In genomic region chr2:33377048-33377447, GRCh38 we compare ENCODE assay signal across 22 cellular contexts.
A peak's percentile ranks its signal among the peaks of the same experiment; 100 is the strongest.
DNase-seq lines count a peak whose midpoint lies in the region; ATAC-seq and TF ChIP-seq lines count a peak whose summit lies in the region.
"Had no signal": no experiment of that assay in that cellular context is flagged by ENCODE, and none has a peak within 500 bp of the region (broad histone marks: within the 10 kb centered on the region; RNA-seq: fewer than 3 reads in every experiment).

No MANE protein-coding gene starts in this region.

- H3K27ac Mint-ChIP-seq in H9 = peak overlapping the region in 2 of 3 experiments; percentile 2 to 88; a peak in 2 of 7 replicates
- H3K27ac Mint-ChIP-seq: activated naive CD4-positive, alpha-beta T cell treated with anti-CD3 and anti-CD28 coated beads, Interleukin-2, amount 50 U/mL, for 24 hours; activated T-cell treated with anti-CD3 and anti-CD28 coated beads, Interleukin-2, amount 50 U/mL, for 72 hours; CD8-positive, alpha-beta T cell; natural killer cell treated with Interleukin-12 subunit alpha and Interleukin-12 subunit beta and Interleukin-15 and Interleukin-18, amount 100 ng/mL, for 72 hours; T-cell had no signal

- no peak overlapping the region for H3K9ac ChIP-seq in H9 (ENCODE audit: extremely low read depth, insufficient read length, low read length)
- H3K9ac ChIP-seq: parathyroid adenoma had no signal

- H3K23me2 ChIP-seq in H9 (ENCODE audit: insufficient read length, low read depth, low read length, poor library complexity, severe bottlenecking) = no peaks in the 10 kb centered on the region

- no peaks in the 10 kb centered on the region for H3K36me3 Mint-ChIP-seq in H9 (ENCODE audit: insufficient read depth in 1 of 3, low read depth in 3 of 3)
- H3K36me3 Mint-ChIP-seq: activated naive CD4-positive, alpha-beta T cell treated with anti-CD3 and anti-CD28 coated beads, Interleukin-2, amount 50 U/mL, for 24 hours; CD8-positive, alpha-beta T cell; natural killer cell treated with Interleukin-12 subunit alpha and Interleukin-12 subunit beta and Interleukin-15 and Interleukin-18, amount 100 ng/mL, for 72 hours; T-cell had no signal

- H3K18ac ChIP-seq in H9 (ENCODE audit: insufficient read length, low read depth, low read length) = no peak overlapping the region

- H2BK12ac ChIP-seq in H9 (ENCODE audit: insufficient read length, low read depth, low read length) = no peak overlapping the region

- H3K23ac ChIP-seq in H9 (ENCODE audit: insufficient read length, low read depth, low read length) = no peak overlapping the region

- no peak overlapping the region for H3K27ac ChIP-seq in H9 (ENCODE audit: insufficient read length, low read depth, low read length)
- peak overlapping the region; percentile 44 to 78 for H3K27ac ChIP-seq in thoracic aorta
- H3K27ac ChIP-seq: parathyroid adenoma had no signal

- intact Hi-C loops in left ventricle myocardium superior (cut with micrococcal nuclease) = no loop called here

- no peaks in the 10 kb centered on the region for H4K20me1 ChIP-seq in H9 (ENCODE audit: control insufficient read depth, insufficient read depth, insufficient read length)

- H3K4me3 ChIP-seq in thoracic aorta = no peak overlapping the region
- H3K4me3 ChIP-seq: K562 had no signal

- H2AFZ ChIP-seq in H9 (ENCODE audit: low read length) = no peak overlapping the region
- H2AFZ ChIP-seq: parathyroid adenoma had no signal

- H2BK15ac ChIP-seq in H9 (ENCODE audit: low read depth, low read length) = no peak overlapping the region

- peaks cover 0 to 3% of the 10 kb centered on the region in 2 experiments; a peak in 1 of 5 replicates for H3K9me3 Mint-ChIP-seq in H9
- H3K9me3 Mint-ChIP-seq: activated naive CD4-positive, alpha-beta T cell treated with anti-CD3 and anti-CD28 coated beads, Interleukin-2, amount 50 U/mL, for 24 hours; activated T-cell treated with anti-CD3 and anti-CD28 coated beads, Interleukin-2, amount 50 U/mL, for 72 hours; CD8-positive, alpha-beta T cell; natural killer cell treated with Interleukin-12 subunit alpha and Interleukin-12 subunit beta and Interleukin-15 and Interleukin-18, amount 100 ng/mL, for 72 hours; T-cell had no signal

- H3K14ac ChIP-seq in H9 (ENCODE audit: insufficient read depth, low read length) = no peak overlapping the region

- no peak overlapping the region for H4K8ac ChIP-seq in H9 (replicated peaks; ENCODE audit: insufficient read length, low read depth, low read length)

- H3T11ph ChIP-seq in H9 (ENCODE audit: low read length) = no peak overlapping the region

- H3K4me3 Mint-ChIP-seq in H9 = no peak overlapping the region
- H3K4me3 Mint-ChIP-seq: activated naive CD4-positive, alpha-beta T cell treated with anti-CD3 and anti-CD28 coated beads, Interleukin-2, amount 50 U/mL, for 24 hours; activated T-cell treated with anti-CD3 and anti-CD28 coated beads, Interleukin-2, amount 50 U/mL, for 72 hours; CD8-positive, alpha-beta T cell; natural killer cell treated with Interleukin-12 subunit alpha and Interleukin-12 subunit beta and Interleukin-15 and Interleukin-18, amount 100 ng/mL, for 72 hours; T-cell had no signal

- no peaks in the 10 kb centered on the region for H3K79me2 ChIP-seq in H9 (ENCODE audit: insufficient read depth, low read length)
- H3K79me2 ChIP-seq: parathyroid adenoma had no signal

- no peaks in the 10 kb centered on the region; the same call in 1 of the 2 replicates for H3K4me1 ChIP-seq in H9 (ENCODE audit: insufficient read depth, low read length)
- H3K4me1 ChIP-seq in thoracic aorta (ENCODE audit: control insufficient read depth in 1 of 2, low read depth in 2 of 2) = peaks cover 11 to 51% of the 10 kb centered on the region in 2 donors
- H3K4me1 ChIP-seq: parathyroid adenoma had no signal

- no peak for TF ChIP-seq CTCF in H9 (conservative IDR thresholded peaks at IDR 0.05)
- TF ChIP-seq CTCF in thoracic aorta (IDR thresholded peaks at IDR 0.05) = no peak

- H3K4me1 Mint-ChIP-seq in H9 = peaks cover 27 to 28% of the 10 kb centered on the region in 2 experiments

- H3K36me3 ChIP-seq in thoracic aorta = peaks cover 4% of the 10 kb centered on the region

- no peak overlapping the region for H2BK120ac ChIP-seq in H9 (ENCODE audit: low read depth, low read length, poor library complexity, severe bottlenecking)

- no peaks in the 10 kb centered on the region for H3K27me3 Mint-ChIP-seq in H9 (ENCODE audit: low read depth)
- H3K27me3 Mint-ChIP-seq: T-cell had no signal

- H2AK5ac ChIP-seq in H9 (ENCODE audit: insufficient read length, low read length) = no peak overlapping the region

- H3K27me3 ChIP-seq in H9 (ENCODE audit: insufficient read depth, low read length) (no peaks in the 10 kb centered on the region), thoracic aorta (replicated peaks; ENCODE audit: insufficient read depth) (no peaks in the 10 kb centered on the region)

- DNase-seq in H9 (no peak), astrocyte of the hippocampus (ENCODE audit: low read depth, low spot score) (peak; percentile 42), left ventricle myocardium superior (peak; percentile 46), thoracic aorta (ENCODE audit: low spot score) (no peak), SHP77 (lab: John Stamatoyannopoulos, UW) (no peak)
- DNase-seq: activated T-cell treated with anti-CD3 and anti-CD28 coated beads, Interleukin-2, amount 50 U/mL, for 72 hours; CD8-positive, alpha-beta T cell; effector CD8-positive, alpha-beta T cell; GF-D8; glutamatergic neuron; left colon; MV-4-11; NCI-H1694 treated with DMSO at 0.1 percent for 48 hours; SIG-M5; substantia nigra; T-cell had no signal

- H2BK5ac ChIP-seq in H9 (ENCODE audit: insufficient read length, low read length) = no peak overlapping the region

- H3K56ac ChIP-seq in H9 (ENCODE audit: insufficient read length, low read depth, low read length) = no peak overlapping the region

- WGBS in H9 (ENCODE audit: extremely low coverage, insufficient read length, low lambda C conversion rate) = no CpG with 5 or more reads among the region's 6 CpGs

- H2BK20ac ChIP-seq in H9 (ENCODE audit: low read depth, low read length, poor library complexity, severe bottlenecking) = no peak overlapping the region

- ATAC-seq in left ventricle myocardium superior (peak; percentile 68), thoracic aorta (ENCODE audit: insufficient number of reproducible peaks, low FRiP score, low read depth) (no peak), HG03095 (IDR thresholded peaks at IDR 0.05; ENCODE audit: unreplicated experiment) (no peak), GM18858 (IDR thresholded peaks at IDR 0.05; ENCODE audit: unreplicated experiment) (no peak)
- ATAC-seq: activated T-cell treated with anti-CD3 and anti-CD28 coated beads, Interleukin-2, amount 50 U/mL, for 72 hours; CD8-positive, alpha-beta T cell; K562; left colon; natural killer cell treated with Interleukin-12 subunit alpha and Interleukin-12 subunit beta and Interleukin-15 and Interleukin-18, amount 100 ng/mL, for 72 hours; T-cell had no signal

- H4K5ac ChIP-seq in H9 (ENCODE audit: insufficient read length, low read depth, low read length) = no peak overlapping the region

- H3K9me3 ChIP-seq in H9 (ENCODE audit: control insufficient read depth, low read depth, low read length) (no peaks in the 10 kb centered on the region), thoracic aorta (no peaks in the 10 kb centered on the region)

- no peak overlapping the region for H3K4me2 ChIP-seq in H9 (ENCODE audit: insufficient read depth, insufficient read length, low read length)

- H4K91ac ChIP-seq in H9 (ENCODE audit: insufficient read length, low read depth, low read length) = no peak overlapping the region

- no peaks in the 10 kb centered on the region for H3K79me1 ChIP-seq in H9 (ENCODE audit: insufficient read depth, low read depth, low read length, poor library complexity, severe bottlenecking)

- H3K4ac ChIP-seq in H9 (ENCODE audit: low read depth, low read length) = no peak overlapping the region

Comparison
In these comparisons a context has a peak if more than half of its experiments do, and no peak if none do; other contexts are left out.
1. DNase-seq: peak in astrocyte of the hippocampus (single experiment) and left ventricle myocardium superior (single experiment); none in H9 (single experiment), thoracic aorta (single experiment) and SHP77 (0 of 2).